8 cellular contexts compared by ENCODE assay signal in the genomic region with DNA sequence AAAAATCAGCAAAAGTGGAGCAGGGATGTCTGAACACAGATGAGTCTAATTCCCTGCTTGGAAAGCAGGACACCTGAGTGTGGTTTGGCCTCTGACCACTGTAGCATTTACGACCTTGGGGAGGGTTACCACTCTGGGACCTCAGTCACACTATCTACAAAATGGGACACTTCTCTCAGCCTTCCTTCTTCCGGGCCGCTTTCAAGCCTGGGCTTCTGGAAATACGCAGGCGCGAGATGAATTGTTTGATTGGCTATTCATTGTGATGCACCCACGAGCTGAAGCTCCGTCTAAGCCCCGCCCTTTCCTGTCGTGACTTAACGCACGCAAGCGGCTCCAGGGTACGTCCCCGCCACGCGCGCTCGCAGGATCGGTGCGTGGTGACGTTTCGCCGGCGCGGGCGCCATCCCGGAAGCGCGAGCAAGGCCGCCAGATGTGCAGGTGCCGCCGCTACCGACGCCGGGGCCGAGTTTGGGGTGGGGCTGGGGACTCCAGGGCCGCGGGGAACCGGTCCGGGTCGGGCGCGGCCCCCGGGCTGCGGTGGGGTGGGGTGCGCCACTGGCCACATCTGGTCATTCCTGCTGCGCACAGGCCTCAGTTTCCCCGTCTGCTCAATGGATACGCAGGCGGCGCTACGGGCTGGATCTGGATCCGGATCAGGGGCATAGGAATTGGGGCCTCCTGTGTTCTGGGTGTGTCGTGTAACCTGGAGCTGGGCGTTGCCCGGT. TPM values are rescaled to one million over a fixed set of nuclear protein-coding genes. Genes with fewer than 3 reads are reported as not detected.
DNase-seq lines count a peak whose midpoint lies in the region; ATAC-seq and TF ChIP-seq lines count a peak whose summit lies in the region.

Gene KXD1, plus strand, starts transcription at position 397 of the 728 bp plus-strand sequence. CDS start 4,187 bp downstream, outside the sequence.

- peaks cover 3% of the 10 kb centered on the region for H3K36me3 Mint-ChIP-seq in IgD-negative memory B cell

- H3K27ac Mint-ChIP-seq in IgD-negative memory B cell, result peak within 1 kb of the TSS; percentile 90 to 98 (median 97)

- ATAC-seq in GM21528 (IDR thresholded peaks at IDR 0.05; ENCODE audit: low FRiP score, unreplicated experiment) (peak; percentile 81), mucosa of descending colon (peak; percentile 99)

- peak within 1 kb of the TSS; percentile 86 to 97 (median 92) for H3K4me3 Mint-ChIP-seq in IgD-negative memory B cell

- H3K9me3 ChIP-seq in mucosa of descending colon, result no peaks in the 10 kb centered on the region

- H3K27ac ChIP-seq in epithelial cell of prostate, result peak within 1 kb of the TSS; percentile 76

- H3K36me3 ChIP-seq in mucosa of descending colon (ENCODE audit: low read depth), result no peaks in the 10 kb centered on the region

- DNase-seq in DMS 273 (lab: John Stamatoyannopoulos, UW; ENCODE audit: unreplicated experiment), result peak; percentile 99
- peak; percentile 92 for DNase-seq in OCI-M2 (lab: John Stamatoyannopoulos, UW; ENCODE audit: unreplicated experiment)
- DNase-seq in activated T-cell treated with anti-CD3 and anti-CD28 coated beads for 4 hours, result peak; percentile 96
- DNase-seq in epithelial cell of prostate (ENCODE audit: low read depth, low spot score), result peak; percentile 91
- DNase-seq in mucosa of descending colon, result peak; percentile 96 to 99 (median 99)
- DNase-seq in stimulated activated CD8-positive, alpha-beta memory T cell treated with anti-CD3 and anti-CD28 coated beads, Interleukin-4, amount 100 ng/mL, for 24 hours (ENCODE audit: low read depth), result peak; percentile 95

- H3K27me3 Mint-ChIP-seq in IgD-negative memory B cell, result no peaks in the 10 kb centered on the region

- intact Hi-C loops in mucosa of descending colon (cut with DNase I, micrococcal nuclease), result no loop called here

- peak within 1 kb of the TSS; percentile 62 for H3K4me3 ChIP-seq in mucosa of descending colon

- no peak for TF ChIP-seq CTCF in mucosa of descending colon (IDR thresholded peaks at IDR 0.05)

- H3K4me1 ChIP-seq in mucosa of descending colon (ENCODE audit: low read depth), result peaks cover 6% of the 10 kb centered on the region

- peaks cover 12 to 24% (median 19%) of the 10 kb centered on the region in 3 donors for H3K4me1 Mint-ChIP-seq in IgD-negative memory B cell

- no peaks in the 10 kb centered on the region for H3K9me3 Mint-ChIP-seq in IgD-negative memory B cell

RNA-seq across cellular contexts. Expression of gene KXD1, which starts in this region (rescaled TPM):
- polyA plus RNA-seq in IgD-negative memory B cell, result 82.8 TPM
- 10 to 100 TPM; 63.2 to 76.9 (median 68.8) TPM for total RNA-seq in mucosa of descending colon

Comparison
In these comparisons a context has a peak if more than half of its experiments do, and no peak if none do; other contexts are left out.
1. Peak in every context shown above with its lines: DNase-seq, ATAC-seq, H3K4me3 ChIP-seq and H3K27ac ChIP-seq.